8 cellular contexts compared by ENCODE assay signal in the genomic region with DNA sequence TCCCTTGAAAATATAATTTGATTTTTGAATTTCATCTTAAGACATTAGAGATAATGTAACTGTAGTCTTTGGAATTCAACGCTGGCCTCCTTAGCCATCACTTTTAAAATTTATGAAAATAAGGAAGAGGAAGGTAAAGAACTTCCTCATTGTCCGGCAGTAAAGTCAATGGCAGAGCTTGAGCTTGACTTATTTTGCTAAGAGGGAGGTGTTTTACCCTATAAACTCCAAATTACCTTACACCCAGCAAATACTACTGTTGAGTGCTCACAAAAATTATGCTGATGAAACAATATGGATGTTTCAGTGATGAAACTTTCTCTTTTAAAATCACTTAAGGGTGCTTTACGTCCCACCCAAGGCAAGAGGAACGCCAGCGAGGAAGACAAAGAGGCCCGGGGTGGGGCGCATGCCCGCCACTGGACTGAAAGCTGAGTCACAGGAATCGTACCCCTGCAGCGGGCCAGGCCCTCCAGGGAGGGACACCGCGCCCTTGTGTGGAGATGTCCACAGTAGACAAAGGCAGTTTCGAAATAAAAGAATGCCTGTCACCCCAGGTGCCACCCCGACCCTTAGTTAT. TPM values are rescaled to one million over a fixed set of nuclear protein-coding genes. Genes with fewer than 3 reads are reported as not detected.
A peak's percentile ranks its signal among the peaks of the same experiment; 100 is the strongest.
DNase-seq lines count a peak whose midpoint lies in the region; ATAC-seq, FAIRE-seq and TF ChIP-seq lines count a peak whose summit lies in the region.

No MANE protein-coding gene starts in this region.

- POLR2A ChIA-PET in HepG2 (lab: Yijun Ruan, JAX): no interaction called here
- POLR2A ChIA-PET in PC-9 (lab: Charles Lee; ENCODE audit: unreplicated experiment): interaction anchor here (0.7 to 1.2 kb wide), 3 partner anchors 13 to 56 kb away, joined by 4 to 8 read pairs (median 8); no protein-coding TSS in a partner anchor

- WGBS in liver: 50% methylated on average over 14 of the region's 14 CpGs
- WGBS in HepG2 (ENCODE audit: low lambda C conversion rate): 83% methylated on average over 11 of the region's 14 CpGs

- no peak for DNase-seq in HepG2 (ENCODE audit: low spot score)
- peak; percentile 83 to 85 for DNase-seq in PC-9
- peak; percentile 38 for DNase-seq in amniotic epithelial cell (ENCODE audit: low read depth)
- peak; percentile 77 for DNase-seq in left ventricle myocardium superior
- DNase-seq in posterior cingulate gyrus: peak in 8 of 10 donors; percentile 30 to 91 (median 49)

- no peak for TF ChIP-seq EP300 in HepG2 (IDR thresholded peaks at IDR 0.05; ENCODE audit: low read depth in 2 of 2, low read length in 2 of 2)
- TF ChIP-seq EP300 in HepG2 (CRISPR knock-in tag; IDR thresholded peaks at IDR 0.05; ENCODE audit: borderline replicate concordance): no peak

- TF ChIP-seq CTCF in liver (IDR thresholded peaks at IDR 0.05; ENCODE audit: low read depth, low read length, missing input control) (no peak), HepG2 (CRISPR knock-in tag; IDR thresholded peaks at IDR 0.05) (no peak), PC-9 (conservative IDR thresholded peaks at IDR 0.05) (no peak)

- in situ Hi-C loops in HepG2 (cut with HindIII; ENCODE audit: extremely low pct_ligation_motif_present, low pct_unique_long_range_greater_than_20kb): no loop called here

- peak overlapping the region in 1 of 2 donors; percentile 81 for H3K9ac ChIP-seq in liver (ENCODE audit: low read depth in 1 of 2, low read length in 2 of 2)
- no peak overlapping the region for H3K9ac ChIP-seq in HepG2 (ENCODE audit: insufficient read depth, low read depth, low read length)

- ATAC-seq in HepG2 (no peak), left ventricle myocardium superior (peak; percentile 59), HG03565 (IDR thresholded peaks at IDR 0.05; ENCODE audit: unreplicated experiment) (no peak), HG03175 (IDR thresholded peaks at IDR 0.05; ENCODE audit: unreplicated experiment) (no peak)

- H3K36me3 ChIP-seq in liver (ENCODE audit: control insufficient read depth in 4 of 4, insufficient read depth in 3 of 4, low read depth in 1 of 4, low read length in 3 of 4): no peaks in the 10 kb centered on the region
- H3K36me3 ChIP-seq in HepG2 (replicated peaks in 1 of 2; ENCODE audit: control insufficient read depth in 1 of 2, insufficient read depth in 2 of 2, low read length in 2 of 2): no peaks in the 10 kb centered on the region
- H3K36me3 ChIP-seq in PC-9 (ENCODE audit: low read depth): peaks cover 24% of the 10 kb centered on the region

- H3K27me3 ChIP-seq in liver (ENCODE audit: control insufficient read depth in 4 of 4, insufficient read depth in 4 of 4, low read length in 3 of 4): no peaks in the 10 kb centered on the region
- peaks cover 0 to 11% of the 10 kb centered on the region in 2 experiments; a peak in 4 of 5 replicates for H3K27me3 ChIP-seq in HepG2 (ENCODE audit: control insufficient read depth in 1 of 2, insufficient read depth in 2 of 2, low read length in 2 of 2)
- H3K27me3 ChIP-seq in PC-9 (ENCODE audit: insufficient read depth, low read depth): no peaks in the 10 kb centered on the region

- H3K4me1 ChIP-seq in liver (ENCODE audit: control insufficient read depth in 4 of 4, insufficient read depth in 4 of 4, low read length in 3 of 4) (peaks cover 0 to 10% (median 8%) of the 10 kb centered on the region in 4 donors), HepG2 (ENCODE audit: insufficient read depth, low read length) (no peaks in the 10 kb centered on the region), PC-9 (replicated peaks; ENCODE audit: insufficient read depth) (peaks cover 36% of the 10 kb centered on the region)

- intact Hi-C loops in HepG2 (cut with micrococcal nuclease; ENCODE audit: unreplicated experiment): no loop called here
- intact Hi-C loops in PC-9 (cut with micrococcal nuclease; ENCODE audit: unreplicated experiment): loop anchor here (1.0 to 10.0 kb wide), 4 partner anchors 18 to 514 kb away; no protein-coding TSS in a partner anchor
- intact Hi-C loops in left ventricle myocardium superior (cut with micrococcal nuclease): loop anchor here (10.0 kb wide), 1 partner anchor 510 kb away; no protein-coding TSS in a partner anchor
- intact Hi-C loops in posterior cingulate gyrus (cut with DNase I): loop anchor here (5.0 to 10.0 kb wide), 2 partner anchors 120 to 673 kb away; no protein-coding TSS in a partner anchor

- no peak for TF ChIP-seq POLR2A in HepG2 (IDR thresholded peaks at IDR 0.05; ENCODE audit: insufficient read depth in 1 of 2, low read depth in 2 of 2, low read length in 2 of 2)

- BruUV-seq in HepG2 (replicated peaks; lab: Mats Ljungman, UMichigan) (no TSS peak), PC-9 (replicated peaks; lab: Mats Ljungman, UMichigan) (no TSS peak)

- TF ChIP-seq RAD21 in liver (IDR thresholded peaks at IDR 0.05) (no peak), HepG2 (CRISPR knock-in tag; IDR thresholded peaks at IDR 0.05) (no peak)

- H3K4me3 ChIP-seq in liver (ENCODE audit: low read depth in 1 of 3, low read length in 3 of 3): peak overlapping the region; percentile 57 to 96 (median 84)
- no peak overlapping the region for H3K4me3 ChIP-seq in HepG2 (replicated peaks in 1 of 3; ENCODE audit: insufficient read depth in 1 of 3, low read depth in 2 of 3, low read length in 3 of 3)
- H3K4me3 ChIP-seq in PC-9: peak overlapping the region; percentile 99

- peaks cover 54% of the 10 kb centered on the region for H3F3A ChIP-seq in PC-9 (ENCODE audit: insufficient read depth, low read depth)

- H2AFZ ChIP-seq in HepG2 (ENCODE audit: low read length) (no peak overlapping the region), PC-9 (0 out of 2 replicates have a peak overlapping the region, but pooled peaks have one; percentile 36)

- H3K79me2 ChIP-seq in HepG2 (ENCODE audit: insufficient read depth, low read length) (no peaks in the 10 kb centered on the region), PC-9 (ENCODE audit: low read depth) (peaks cover 37% of the 10 kb centered on the region)

- CTCF ChIA-PET in HepG2 (lab: Yijun Ruan, JAX; ENCODE audit: low intra/inter-chr PET ratio, low total read pairs): no interaction called here
- CTCF ChIA-PET in PC-9 (lab: Charles Lee): interaction anchor here (0.6 to 1.0 kb wide), 2 partner anchors 21 to 28 kb away, joined by 3 to 5 read pairs; no protein-coding TSS in a partner anchor

- H3K9me2 ChIP-seq in PC-9 (ENCODE audit: insufficient read depth): no peaks in the 10 kb centered on the region

- peak overlapping the region; percentile 83 to 98 for H3K27ac ChIP-seq in liver (ENCODE audit: low read depth in 1 of 2, low read length in 2 of 2)
- H3K27ac ChIP-seq in HepG2 (ENCODE audit: extremely low read length, insufficient read depth, low read length): no peak overlapping the region
- H3K27ac ChIP-seq in PC-9: peak overlapping the region; percentile 99

- H4K20me1 ChIP-seq in HepG2 (ENCODE audit: insufficient read depth, low read length) (no peaks in the 10 kb centered on the region), PC-9 (ENCODE audit: insufficient read depth) (peaks cover 3% of the 10 kb centered on the region; the same call in 1 of the 2 replicates)

- FAIRE-seq in HepG2 (lab: Jason Lieb, UNC): no peak

- H3K9me3 ChIP-seq in liver (ENCODE audit: control insufficient read depth in 4 of 4, low read length in 3 of 4) (no peaks in the 10 kb centered on the region), HepG2 (ENCODE audit: low read length) (no peaks in the 10 kb centered on the region), PC-9 (ENCODE audit: insufficient read depth, low read depth) (no peaks in the 10 kb centered on the region)

- H3K4me2 ChIP-seq in HepG2 (ENCODE audit: low read depth, low read length): no peak overlapping the region
- peak overlapping the region; percentile 83 for H3K4me2 ChIP-seq in PC-9

TF ChIP-seq in liver, 16 proteins besides CTCF, POLR2A, EP300 and RAD21 (continues in another document):
- TF ChIP-seq TAF1 (conservative IDR thresholded peaks at IDR 0.05) (no peak), HNF4A (conservative IDR thresholded peaks at IDR 0.05) (no peak)

TF ChIP-seq in HepG2, 621 proteins besides CTCF, POLR2A, EP300 and RAD21 (continues in another document):
- 0 out of 4 replicates have a peak, but pooled peaks of 1 of the 2 experiments have one; percentile 11 for TF ChIP-seq MAFK (conservative IDR thresholded peaks at IDR 0.05 in 1 of 2, IDR thresholded peaks at IDR 0.05 in 1 of 2; ENCODE audit: low read length in 2 of 2)

RNA-seq across cellular contexts. Expression of gene TMSB4X, which starts 0.6 kb away (rescaled TPM):
- 1,000 to 10,000 TPM in 1 of 2 donors, 100 to 1,000 TPM in 1; 658 to 1,704 TPM for total RNA-seq in liver
- 100 to 1,000 TPM; 752 to 881 TPM for polyA plus RNA-seq in liver
- total RNA-seq in HepG2 (2016; rRNA removed; fragmentation: Illumina TruSeq; extraction: Trizol): 10.5 and 15.9 TPM in 2 replicates
- 6.0 and 6.1 TPM in 2 replicates for total RNA-seq in HepG2 (2016; cell fraction: cytosol; rRNA removed; fragmentation: Illumina TruSeq; extraction: Trizol; ENCODE audit: low read depth)
- total RNA-seq in HepG2 (2016; cell fraction: insoluble cytoplasmic fraction; rRNA removed; fragmentation: Illumina TruSeq; extraction: Trizol): 13.6 and 19.1 TPM in 2 replicates
- total RNA-seq in HepG2 (2016; cell fraction: membrane; rRNA removed; fragmentation: Illumina TruSeq; extraction: Trizol): 8.9 and 9.5 TPM in 2 replicates
- total RNA-seq in HepG2 (2016; cell fraction: nucleus; rRNA removed; fragmentation: Illumina TruSeq; extraction: Trizol): 4.1 and 5.6 TPM in 2 replicates
- 29.6 and 50.7 TPM in 2 replicates for polyA plus RNA-seq in HepG2 (2011; rRNA removed)
- polyA plus RNA-seq in HepG2 (2011; cell fraction: cytosol; rRNA removed): 16.3 and 38.0 TPM in 2 replicates
- 3.7 and 8.2 TPM in 2 replicates for polyA plus RNA-seq in HepG2 (2011; cell fraction: nucleus; rRNA removed)
- 14.4 and 69.9 TPM in 2 replicates for polyA plus RNA-seq in HepG2 (2012)
- 5.4 and 6.7 TPM in 2 replicates for polyA plus RNA-seq in HepG2 (2016; cell fraction: cytosol; fragmentation: Illumina TruSeq; extraction: Trizol; ENCODE audit: low read depth)
- polyA plus RNA-seq in HepG2 (2016; cell fraction: insoluble cytoplasmic fraction; fragmentation: Illumina TruSeq; extraction: Trizol; ENCODE audit: low read depth): 17.5 and 21.0 TPM in 2 replicates
- 6.6 and 8.1 TPM in 2 replicates for polyA plus RNA-seq in HepG2 (2016; cell fraction: membrane; fragmentation: Illumina TruSeq; extraction: Trizol; ENCODE audit: low read depth)
- 7.5 and 7.7 TPM in 2 replicates for polyA plus RNA-seq in HepG2 (2016; cell fraction: nucleus; fragmentation: Illumina TruSeq; extraction: Trizol; ENCODE audit: insufficient read depth, low read depth)
- polyA minus RNA-seq in HepG2 (2011; rRNA and poly(A)+ RNA removed; ENCODE audit: low replicate concordance): 10.0 and 228 TPM in 2 replicates
- polyA minus RNA-seq in HepG2 (2011; cell fraction: cytosol; rRNA and poly(A)+ RNA removed): 14.2 and 18.9 TPM in 2 replicates
- polyA minus RNA-seq in HepG2 (2011; cell fraction: nucleus; rRNA and poly(A)+ RNA removed): 7.5 and 12.3 TPM in 2 replicates
- 2,589 and 3,588 TPM in 2 replicates for total RNA-seq in PC-9 (2021)
- 942 TPM for total RNA-seq in left ventricle myocardium superior

Comparison
In these comparisons a context has a peak if more than half of its experiments do, and no peak if none do; other contexts are left out.
1. H3K4me3 ChIP-seq: peak in liver (3 of 3) and PC-9 (single experiment); none in HepG2 (0 of 3).
2. RNA of gene TMSB4X, which starts 0.6 kb away (total RNA-seq): 2,589 to 3,588 TPM in PC-9, 658 to 1,704 TPM in liver and 942 TPM in left ventricle myocardium superior (single experiment); 4.1 to 19.1 TPM in HepG2; every median in the first group is over 10 times any median in the second.